Comparison of ENCODE assay signal across 8 cellular contexts in genomic region chr12:69254046-69254445, GRCh38. TPM values are rescaled to one million over a fixed set of nuclear protein-coding genes. Genes with fewer than 3 reads are reported as not detected.
A peak's percentile ranks its signal among the peaks of the same experiment; 100 is the strongest.
DNase-seq lines count a peak whose midpoint lies in the region; ATAC-seq and TF ChIP-seq lines count a peak whose summit lies in the region.

No MANE protein-coding gene starts in this region.

- no peak overlapping the region for H3K4me3 ChIP-seq in H7 (ENCODE audit: insufficient read depth, low read depth, low read length)
- H3K4me3 ChIP-seq in suprapubic skin, result no peak overlapping the region

- H3K27ac Mint-ChIP-seq in activated T-cell treated with anti-CD3 and anti-CD28 coated beads, Interleukin-2, amount 50 U/mL, for 72 hours, result peak overlapping the region; percentile 54
- H3K27ac Mint-ChIP-seq in activated naive CD8-positive, alpha-beta T cell treated with anti-CD3 and anti-CD28 coated beads, Interleukin-2, amount 50 U/mL, for 24 hours, result peak overlapping the region; percentile 21

- DNase-seq in activated T-cell treated with anti-CD3 and anti-CD28 coated beads, Interleukin-2, amount 50 U/mL, for 72 hours, result peak in 1 of 2 donors; percentile 29
- no peak for DNase-seq in activated T-cell treated with anti-CD3 and anti-CD28 coated beads, Interleukin-2, amount 50 U/mL, for 48 hours
- peak; percentile 36 for DNase-seq in H7
- DNase-seq in NCI-H1694 treated with DMSO at 0.1 percent for 48 hours (lab: John Stamatoyannopoulos, UW), result peak; percentile 17
- no peak for DNase-seq in activated naive CD8-positive, alpha-beta T cell treated with anti-CD3 and anti-CD28 coated beads, Interleukin-2, amount 50 U/mL, for 24 hours
- DNase-seq in iPS-NIHi11 (ENCODE audit: low spot score), result peak; percentile 31
- DNase-seq in suprapubic skin (ENCODE audit: low spot score in 2 of 2), result no peak
- DNase-seq in occipital lobe (lab: John Stamatoyannopoulos, UW), result no peak

- no peaks in the 10 kb centered on the region for H3K9me3 ChIP-seq in suprapubic skin

- no peaks in the 10 kb centered on the region for H3K4me1 ChIP-seq in suprapubic skin

- H3K9me3 Mint-ChIP-seq in activated T-cell treated with anti-CD3 and anti-CD28 coated beads, Interleukin-2, amount 50 U/mL, for 72 hours, result no peaks in the 10 kb centered on the region
- no peaks in the 10 kb centered on the region for H3K9me3 Mint-ChIP-seq in activated naive CD8-positive, alpha-beta T cell treated with anti-CD3 and anti-CD28 coated beads, Interleukin-2, amount 50 U/mL, for 24 hours

- H3K4me1 Mint-ChIP-seq in activated T-cell treated with anti-CD3 and anti-CD28 coated beads, Interleukin-2, amount 50 U/mL, for 72 hours (ENCODE audit: low read depth), result peaks cover 44% of the 10 kb centered on the region
- H3K4me1 Mint-ChIP-seq in activated naive CD8-positive, alpha-beta T cell treated with anti-CD3 and anti-CD28 coated beads, Interleukin-2, amount 50 U/mL, for 24 hours, result peaks cover 43% of the 10 kb centered on the region

- H3K27ac ChIP-seq in suprapubic skin, result no peak overlapping the region

- H3K36me3 Mint-ChIP-seq in activated T-cell treated with anti-CD3 and anti-CD28 coated beads, Interleukin-2, amount 50 U/mL, for 72 hours (ENCODE audit: insufficient read depth in 2 of 2), result peaks cover 5 to 22% of the 10 kb centered on the region in 2 donors
- peaks cover 45% of the 10 kb centered on the region for H3K36me3 Mint-ChIP-seq in activated naive CD8-positive, alpha-beta T cell treated with anti-CD3 and anti-CD28 coated beads, Interleukin-2, amount 50 U/mL, for 24 hours (ENCODE audit: low read depth)

- no peak for TF ChIP-seq POLR2A in suprapubic skin (IDR thresholded peaks at IDR 0.05)

- ATAC-seq in activated T-cell treated with anti-CD3 and anti-CD28 coated beads, Interleukin-2, amount 50 U/mL, for 72 hours (replicated peaks in 1 of 2), result peak; percentile 72 to 83
- ATAC-seq in activated naive CD8-positive, alpha-beta T cell treated with anti-CD3 and anti-CD28 coated beads, Interleukin-2, amount 50 U/mL, for 24 hours, result peak; percentile 83

- H3K27me3 ChIP-seq in H7 (ENCODE audit: control insufficient read depth, insufficient read depth, low read length), result no peaks in the 10 kb centered on the region
- H3K27me3 ChIP-seq in suprapubic skin, result no peaks in the 10 kb centered on the region

- H3K4me3 Mint-ChIP-seq in activated T-cell treated with anti-CD3 and anti-CD28 coated beads, Interleukin-2, amount 50 U/mL, for 72 hours, result no peak overlapping the region
- H3K4me3 Mint-ChIP-seq in activated naive CD8-positive, alpha-beta T cell treated with anti-CD3 and anti-CD28 coated beads, Interleukin-2, amount 50 U/mL, for 24 hours, result no peak overlapping the region

- TF ChIP-seq EP300 in suprapubic skin (IDR thresholded peaks at IDR 0.05), result no peak

- no peaks in the 10 kb centered on the region for H3K27me3 Mint-ChIP-seq in activated T-cell treated with anti-CD3 and anti-CD28 coated beads, Interleukin-2, amount 50 U/mL, for 72 hours (ENCODE audit: low read depth)
- no peaks in the 10 kb centered on the region for H3K27me3 Mint-ChIP-seq in activated naive CD8-positive, alpha-beta T cell treated with anti-CD3 and anti-CD28 coated beads, Interleukin-2, amount 50 U/mL, for 24 hours

- peaks cover 21% of the 10 kb centered on the region for H3K36me3 ChIP-seq in H7 (replicated peaks; ENCODE audit: control insufficient read depth, insufficient read depth, low read length)
- peaks cover 37% of the 10 kb centered on the region for H3K36me3 ChIP-seq in suprapubic skin

- peak; percentile 23 to 43 for TF ChIP-seq CTCF in suprapubic skin (IDR thresholded peaks at IDR 0.05)

RNA-seq across cellular contexts. Expression of gene CPSF6, which starts 14.7 kb away (rescaled TPM):
- total RNA-seq in activated T-cell treated with anti-CD3 and anti-CD28 coated beads, Interleukin-2, amount 50 U/mL, for 72 hours, result 10 to 100 TPM; 86.1 to 97.2 TPM
- 38.0 and 51.5 TPM in 2 replicates for total RNA-seq in H7 (2014; rRNA removed; shearing (Covaris generic))
- total RNA-seq in suprapubic skin, result 10 to 100 TPM; 27.4 to 54.2 (median 32.3) TPM
- 113 TPM for total RNA-seq in occipital lobe

Comparison
In these comparisons a context has a peak if more than half of its experiments do, and no peak if none do; other contexts are left out.
1. DNase-seq: peak in H7 (single experiment), NCI-H1694 treated with DMSO at 0.1 percent for 48 hours (single experiment) and iPS-NIHi11 (single experiment); none in activated T-cell treated with anti-CD3 and anti-CD28 coated beads, Interleukin-2, amount 50 U/mL, for 48 hours (0 of 2), activated naive CD8-positive, alpha-beta T cell treated with anti-CD3 and anti-CD28 coated beads, Interleukin-2, amount 50 U/mL, for 24 hours (single experiment), suprapubic skin (0 of 2) and occipital lobe (single experiment).